In genomic region chr2:78553866-78554647, GRCh38 we compare ENCODE assay signal across 25 cellular contexts.
"Had no signal": no experiment of that assay in that cellular context is flagged by ENCODE, and none has a peak within 500 bp of the region (broad histone marks: within the 10 kb centered on the region; RNA-seq: fewer than 3 reads in every experiment).

No MANE protein-coding gene starts in this region.

- H3K9me3 ChIP-seq: MG63 had no signal

- ATAC-seq: activated CD4-positive, alpha-beta T cell treated with anti-CD3 and anti-CD28 coated beads for 36 hours; activated T-helper 17 cell treated with anti-CD3 and anti-CD28 coated beads, Interleukin-2, amount 50 U/mL, for 72 hours; PC-3 had no signal

- H3K36me3 ChIP-seq: brain microvascular endothelial cell, cardiac muscle cell, MG63, WERI-Rb-1 had no signal

- DNase-seq: activated CD4-positive, alpha-beta memory T cell treated with anti-CD3 and anti-CD28 coated beads, Interleukin-2, amount 10 ng/mL, durations not matched to agents 7 days and 5 days; activated CD4-positive, alpha-beta T cell treated with anti-CD3 and anti-CD28 coated beads for 36 hours; activated CD4-positive, alpha-beta T cell treated with anti-CD3 and anti-CD28 coated beads, Interleukin-2, amount 50 U/mL, for 1 hour; activated gamma-delta T cell; activated naive CD4-positive, alpha-beta T cell treated with anti-CD3 and anti-CD28 coated beads, Interleukin-2, amount 10 ng/mL, durations not matched to agents 7 days and 5 days; activated naive CD8-positive, alpha-beta T cell treated with anti-CD3 and anti-CD28 coated beads for 36 hours; activated T-cell treated with anti-CD3 and anti-CD28 coated beads for 4 hours; activated T-cell treated with anti-CD3 and anti-CD28 coated beads, Interleukin-2, amount 50 U/mL, for 48 hours; brain microvascular endothelial cell; MG63; MV-4-11; NCI-H1092 treated with DMSO at 0.1 percent for 48 hours; NCI-H1417 treated with DMSO at 0.1 percent for 48 hours; NCI-H1694; NCI-H2029; NCI-H2107; NCI-H345; NCI-H510A; NCI-H526 treated with DMSO at 0.1 percent for 48 hours; PC-3; SHP77; T-helper 1 cell; WERI-Rb-1 had no signal

- H3K4me3 Mint-ChIP-seq: activated CD4-positive, alpha-beta memory T cell treated with anti-CD3 and anti-CD28 coated beads, Interleukin-2, amount 10 ng/mL, durations not matched to agents 7 days and 5 days; activated CD4-positive, alpha-beta T cell treated with anti-CD3 and anti-CD28 coated beads for 36 hours; activated naive CD4-positive, alpha-beta T cell treated with anti-CD3 and anti-CD28 coated beads, Interleukin-2, amount 10 ng/mL, durations not matched to agents 7 days and 5 days; activated naive CD8-positive, alpha-beta T cell treated with anti-CD3 and anti-CD28 coated beads for 36 hours; activated T-helper 17 cell treated with anti-CD3 and anti-CD28 coated beads, Interleukin-2, amount 50 U/mL, for 72 hours had no signal

- H3K4me1 Mint-ChIP-seq: activated CD4-positive, alpha-beta memory T cell treated with anti-CD3 and anti-CD28 coated beads, Interleukin-2, amount 10 ng/mL, durations not matched to agents 7 days and 5 days; activated CD4-positive, alpha-beta T cell treated with anti-CD3 and anti-CD28 coated beads for 36 hours; activated naive CD4-positive, alpha-beta T cell treated with anti-CD3 and anti-CD28 coated beads, Interleukin-2, amount 10 ng/mL, durations not matched to agents 7 days and 5 days; activated naive CD8-positive, alpha-beta T cell treated with anti-CD3 and anti-CD28 coated beads for 36 hours; activated T-helper 17 cell treated with anti-CD3 and anti-CD28 coated beads, Interleukin-2, amount 50 U/mL, for 72 hours had no signal

- H3K36me3 Mint-ChIP-seq: activated naive CD4-positive, alpha-beta T cell treated with anti-CD3 and anti-CD28 coated beads, Interleukin-2, amount 10 ng/mL, durations not matched to agents 7 days and 5 days; activated naive CD8-positive, alpha-beta T cell treated with anti-CD3 and anti-CD28 coated beads for 36 hours had no signal

- H3K27ac Mint-ChIP-seq: activated CD4-positive, alpha-beta memory T cell treated with anti-CD3 and anti-CD28 coated beads, Interleukin-2, amount 10 ng/mL, durations not matched to agents 7 days and 5 days; activated CD4-positive, alpha-beta T cell treated with anti-CD3 and anti-CD28 coated beads for 36 hours; activated naive CD4-positive, alpha-beta T cell treated with anti-CD3 and anti-CD28 coated beads, Interleukin-2, amount 10 ng/mL, durations not matched to agents 7 days and 5 days; activated naive CD8-positive, alpha-beta T cell treated with anti-CD3 and anti-CD28 coated beads for 36 hours; activated T-helper 17 cell treated with anti-CD3 and anti-CD28 coated beads, Interleukin-2, amount 50 U/mL, for 72 hours had no signal

- H3K27me3 Mint-ChIP-seq: activated CD4-positive, alpha-beta memory T cell treated with anti-CD3 and anti-CD28 coated beads, Interleukin-2, amount 10 ng/mL, durations not matched to agents 7 days and 5 days; activated CD4-positive, alpha-beta T cell treated with anti-CD3 and anti-CD28 coated beads for 36 hours; activated naive CD4-positive, alpha-beta T cell treated with anti-CD3 and anti-CD28 coated beads, Interleukin-2, amount 10 ng/mL, durations not matched to agents 7 days and 5 days; activated naive CD8-positive, alpha-beta T cell treated with anti-CD3 and anti-CD28 coated beads for 36 hours; activated T-helper 17 cell treated with anti-CD3 and anti-CD28 coated beads, Interleukin-2, amount 50 U/mL, for 72 hours had no signal

- H3K27me3 ChIP-seq: brain microvascular endothelial cell, cardiac muscle cell, MG63 had no signal

- H3K27ac ChIP-seq: brain microvascular endothelial cell, cardiac muscle cell, WERI-Rb-1 had no signal

- H3K4me3 ChIP-seq: cardiac muscle cell, MG63 had no signal
